ENCODE assay signal across 8 cellular contexts in the genomic region with DNA sequence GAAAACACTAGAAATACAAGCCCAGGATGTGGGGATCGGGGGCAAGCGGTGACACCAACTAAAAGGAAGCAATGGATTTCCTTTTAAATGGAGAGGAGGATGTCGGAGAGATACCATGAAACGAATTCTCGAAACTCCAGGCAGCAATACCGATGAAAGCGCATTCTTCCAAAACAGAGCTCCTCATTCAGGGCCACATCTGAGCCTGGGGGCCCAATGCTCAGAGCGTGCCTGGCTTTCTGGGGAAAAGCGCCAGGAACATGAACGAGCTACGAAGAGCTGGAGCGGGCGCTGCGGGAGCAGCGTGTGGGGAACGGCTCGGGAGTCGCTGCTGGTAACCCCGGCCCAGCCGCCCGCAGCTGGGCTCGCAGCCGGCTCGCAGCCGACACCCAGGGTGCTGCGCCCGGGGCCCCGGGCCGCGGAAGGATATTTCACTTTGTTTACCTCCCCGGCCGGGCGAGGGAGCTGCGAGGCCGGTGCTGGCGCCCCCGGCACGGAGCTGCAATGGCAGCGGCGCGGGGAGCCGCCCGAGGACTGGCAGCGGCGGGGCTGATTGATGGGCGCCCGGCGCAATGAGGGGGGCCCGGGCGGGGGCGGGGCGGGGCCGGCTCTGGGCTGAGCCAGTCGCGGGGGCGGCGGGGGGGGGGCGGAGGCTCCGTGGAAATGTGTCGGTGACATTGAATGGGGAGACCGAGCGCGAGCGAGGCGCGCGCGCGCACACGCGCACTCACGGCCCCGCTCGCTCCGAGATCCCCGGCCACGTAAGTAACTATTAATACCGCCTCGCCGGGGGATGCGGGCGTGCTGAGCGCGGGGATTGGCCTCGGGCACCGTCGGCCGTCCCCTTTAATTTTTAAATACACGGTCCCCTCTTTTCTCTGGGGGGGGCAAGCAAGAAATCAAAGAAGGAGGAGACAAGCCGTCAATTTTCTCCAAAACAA. TPM values are rescaled to one million over a fixed set of nuclear protein-coding genes. Genes with fewer than 3 reads are reported as not detected.
DNase-seq lines count a peak whose midpoint lies in the region; ATAC-seq and TF ChIP-seq lines count a peak whose summit lies in the region.

A gene (plus strand): TSS at position 687 of the 941 bp plus-strand sequence. CDS start 1,372 bp downstream, outside the sequence.

- peak in 1 of 2 donors; percentile 16 for TF ChIP-seq RAD21 in liver (IDR thresholded peaks at IDR 0.05)

- peaks cover 3 to 19% (median 12%) of the 10 kb centered on the region in 4 donors for H3K4me1 ChIP-seq in liver (ENCODE audit: control insufficient read depth in 4 of 4, insufficient read depth in 4 of 4, low read length in 3 of 4)

- DNase-seq in AG09309 (ENCODE audit: low read depth), result no peak
- peak; percentile 91 for DNase-seq in NCI-H82 (lab: John Stamatoyannopoulos, UW)
- DNase-seq in activated CD4-positive, alpha-beta T cell treated with anti-CD3 and anti-CD28 coated beads, Interleukin-2, amount 50 U/mL, for 48 hours, result peak; percentile 77 to 81
- DNase-seq in dermis microvascular lymphatic vessel endothelial cell (ENCODE audit: low read depth in 2 of 2), result peak; percentile 80 to 93
- peak; percentile 88 for DNase-seq in stimulated activated CD4-positive, alpha-beta T cell treated with anti-CD3 and anti-CD28 coated beads, Interleukin-4, amount 100 ng/mL, for 1 hour

- peak within 1 kb of the TSS; percentile 80 to 87 for H3K9ac ChIP-seq in liver (ENCODE audit: low read depth in 1 of 2, low read length in 2 of 2)

- H3K4me3 ChIP-seq in AG09309 (ENCODE audit: control insufficient read depth, low read depth, low read length) (peak within 1 kb of the TSS; percentile 95), liver (ENCODE audit: low read depth in 1 of 3, low read length in 3 of 3) (peak within 1 kb of the TSS; percentile 67 to 88 (median 85))

- no peak for TF ChIP-seq CTCF in AG09309 (IDR thresholded peaks at IDR 0.05; ENCODE audit: control insufficient read depth, insufficient read depth, low read depth, low read length, missing control alignments)
- TF ChIP-seq CTCF in liver (IDR thresholded peaks at IDR 0.05; ENCODE audit: low read depth, low read length, missing input control), result no peak

- H3K27me3 ChIP-seq in liver (ENCODE audit: control insufficient read depth in 4 of 4, insufficient read depth in 4 of 4, low read length in 3 of 4), result no peaks in the 10 kb centered on the region

- ATAC-seq in GM19043 (IDR thresholded peaks at IDR 0.05; ENCODE audit: low read depth, unreplicated experiment) (peak; percentile 69), HG03457 (IDR thresholded peaks at IDR 0.05; ENCODE audit: unreplicated experiment) (peak; percentile 60)

- no peaks in the 10 kb centered on the region for H3K9me3 ChIP-seq in liver (ENCODE audit: control insufficient read depth in 4 of 4, low read length in 3 of 4)

- H3K36me3 ChIP-seq in liver (ENCODE audit: control insufficient read depth in 4 of 4, insufficient read depth in 3 of 4, low read depth in 1 of 4, low read length in 3 of 4), result no peaks in the 10 kb centered on the region

- WGBS in liver, result under 1% methylated on average over 90 of the region's 90 CpGs

- peak within 1 kb of the TSS; percentile 93 to 96 for H3K27ac ChIP-seq in liver (ENCODE audit: low read depth in 1 of 2, low read length in 2 of 2)

TF ChIP-seq in liver, 16 proteins besides CTCF, POLR2A, EP300 and RAD21:
- TF ChIP-seq FOXA2 (IDR thresholded peaks at IDR 0.05), result no peak
- peak; percentile 3 for TF ChIP-seq SP1 (IDR thresholded peaks at IDR 0.05)
- TF ChIP-seq EGR1 (IDR thresholded peaks at IDR 0.05; ENCODE audit: low read depth in 2 of 2), result peak in 1 of 2 donors; percentile 43
- peak; percentile 46 for TF ChIP-seq TAF1 (conservative IDR thresholded peaks at IDR 0.05)
- TF ChIP-seq, protein P1, sequence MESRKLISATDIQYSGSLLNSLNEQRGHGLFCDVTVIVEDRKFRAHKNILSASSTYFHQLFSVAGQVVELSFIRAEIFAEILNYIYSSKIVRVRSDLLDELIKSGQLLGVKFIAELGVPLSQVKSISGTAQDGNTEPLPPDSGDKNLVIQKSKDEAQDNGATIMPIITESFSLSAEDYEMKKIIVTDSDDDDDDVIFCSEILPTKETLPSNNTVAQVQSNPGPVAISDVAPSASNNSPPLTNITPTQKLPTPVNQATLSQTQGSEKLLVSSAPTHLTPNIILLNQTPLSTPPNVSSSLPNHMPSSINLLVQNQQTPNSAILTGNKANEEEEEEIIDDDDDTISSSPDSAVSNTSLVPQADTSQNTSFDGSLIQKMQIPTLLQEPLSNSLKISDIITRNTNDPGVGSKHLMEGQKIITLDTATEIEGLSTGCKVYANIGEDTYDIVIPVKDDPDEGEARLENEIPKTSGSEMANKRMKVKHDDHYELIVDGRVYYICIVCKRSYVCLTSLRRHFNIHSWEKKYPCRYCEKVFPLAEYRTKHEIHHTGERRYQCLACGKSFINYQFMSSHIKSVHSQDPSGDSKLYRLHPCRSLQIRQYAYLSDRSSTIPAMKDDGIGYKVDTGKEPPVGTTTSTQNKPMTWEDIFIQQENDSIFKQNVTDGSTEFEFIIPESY (IDR thresholded peaks at IDR 0.05), result no peak

RNA-seq across cellular contexts. Expression of the gene that starts here (rescaled TPM):
- total RNA-seq in dermis microvascular lymphatic vessel endothelial cell (60.7 and 107 TPM in 2 replicates), liver (10 to 100 TPM; 15.7 to 27.8 TPM)
- polyA plus RNA-seq in liver, result 1 to 10 TPM; 6.7 to 9.0 TPM
